Comparison of ENCODE assay signal across 18 cellular contexts in the genomic region with DNA sequence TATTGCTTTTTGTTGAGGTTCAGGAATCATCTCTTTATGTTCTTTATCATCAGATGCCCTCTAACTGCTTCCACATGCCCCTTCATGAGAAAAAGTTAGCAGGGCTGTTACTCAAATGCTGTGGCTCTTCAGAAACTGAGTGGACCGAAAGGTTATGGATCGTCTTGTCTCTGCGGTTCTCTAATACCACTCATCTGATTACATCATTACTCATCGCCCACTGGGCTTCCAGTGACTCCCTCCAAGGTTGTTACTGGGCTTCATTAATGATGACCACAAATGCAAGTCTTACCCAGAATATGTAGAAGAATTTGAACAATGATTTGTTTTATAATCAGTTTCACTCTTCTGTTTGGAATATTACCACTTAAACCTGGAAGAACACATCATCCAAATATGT.
DNase-seq lines count a peak whose midpoint lies in the region; ATAC-seq and TF ChIP-seq lines count a peak whose summit lies in the region.
"Had no signal": no experiment of that assay in that cellular context is flagged by ENCODE, and none has a peak within 500 bp of the region (broad histone marks: within the 10 kb centered on the region; RNA-seq: fewer than 3 reads in every experiment).

No MANE protein-coding gene starts in this region.

- in situ Hi-C loops in IMR-90 (cut with MboI; ENCODE audit: low sequenced_read_pairs): no loop called here

- H3K4ac ChIP-seq in IMR-90 (ENCODE audit: low read depth, low read length): no peak overlapping the region

- no peak overlapping the region for H3K4me3 ChIP-seq in IMR-90 (ENCODE audit: insufficient read depth, low read depth, low read length)
- no peak overlapping the region for H3K4me3 ChIP-seq in Peyer's patch
- H3K4me3 ChIP-seq: SJCRH30 had no signal

- no peak overlapping the region for H3K27ac ChIP-seq in IMR-90 (ENCODE audit: insufficient read depth, low read length)
- H3K27ac ChIP-seq in Peyer's patch: no peak overlapping the region
- H3K27ac ChIP-seq: SJCRH30 had no signal

- no peaks in the 10 kb centered on the region for H4K20me1 ChIP-seq in IMR-90 (ENCODE audit: insufficient read depth, low read length)

- H2BK120ac ChIP-seq in IMR-90 (ENCODE audit: low read depth, low read length): no peak overlapping the region

- no peaks in the 10 kb centered on the region for H3K9me1 ChIP-seq in IMR-90 (ENCODE audit: insufficient read depth, low read length)

- TF ChIP-seq POLR2A in IMR-90 (IDR thresholded peaks at IDR 0.05; ENCODE audit: low read depth, low read length) (no peak), Peyer's patch (IDR thresholded peaks at IDR 0.05) (no peak)

- 78% methylated on average over 3 of the region's 4 CpGs; no CpG with 5 or more reads in 1 of the 2 experiments for WGBS in IMR-90 (ENCODE audit: extremely low coverage in 2 of 2, insufficient read length in 1 of 2), 2 experiments

- intact Hi-C loops in IMR-90 (cut with micrococcal nuclease): no loop called here

- H3K27me3 ChIP-seq in IMR-90 (ENCODE audit: control insufficient read depth, insufficient read depth, low read length) (no peaks in the 10 kb centered on the region), Peyer's patch (no peaks in the 10 kb centered on the region)
- H3K27me3 ChIP-seq: SJCRH30 had no signal

- H2AK5ac ChIP-seq in IMR-90 (ENCODE audit: low read depth, low read length): no peak overlapping the region

- H3K18ac ChIP-seq in IMR-90 (ENCODE audit: low read depth, low read length): no peak overlapping the region

- H3K14ac ChIP-seq in IMR-90 (replicated peaks; ENCODE audit: low read depth, low read length): no peak overlapping the region

- H3K4me1 ChIP-seq in IMR-90 (ENCODE audit: control insufficient read depth, insufficient read depth, low read length): peaks cover 4% of the 10 kb centered on the region; the same call in 1 of the 2 replicates
- H3K4me1 ChIP-seq in Peyer's patch: no peaks in the 10 kb centered on the region
- H3K4me1 ChIP-seq: SJCRH30 had no signal

- H2AFZ ChIP-seq in IMR-90 (replicated peaks; ENCODE audit: low read length, poor library complexity): no peak overlapping the region

- H3K4me2 ChIP-seq in IMR-90 (ENCODE audit: low read depth, low read length): no peak overlapping the region

- CTCF ChIA-PET in IMR-90 (lab: Yijun Ruan, JAX): no interaction called here

- H3K56ac ChIP-seq in IMR-90 (ENCODE audit: extremely low read depth, insufficient read depth, low read length): no peak overlapping the region

- no peak overlapping the region for H4K91ac ChIP-seq in IMR-90 (ENCODE audit: insufficient read depth, low read depth, low read length)

- dilution Hi-C loops in IMR-90 (cut with HindIII; ENCODE audit: low sequenced_read_pairs, unreplicated experiment): no loop called here

- H3K9me3 ChIP-seq in IMR-90 (ENCODE audit: control insufficient read depth, insufficient read depth, low read length) (no peaks in the 10 kb centered on the region), Peyer's patch (no peaks in the 10 kb centered on the region)
- H3K9me3 ChIP-seq: Caco-2, SJCRH30 had no signal

- no peak overlapping the region for H2BK15ac ChIP-seq in IMR-90 (ENCODE audit: low read depth, low read length)

- H3K36me3 Mint-ChIP-seq in progenitor cell of endocrine pancreas (ENCODE audit: insufficient read depth): peaks cover 2% of the 10 kb centered on the region
- H3K36me3 Mint-ChIP-seq: CD14-positive monocyte had no signal

- POLR2A ChIA-PET in IMR-90 (lab: Charles Lee; ENCODE audit: unreplicated experiment): no interaction called here

- H3K36me3 ChIP-seq in IMR-90 (ENCODE audit: control insufficient read depth, insufficient read depth, low read length) (no peaks in the 10 kb centered on the region), Peyer's patch (no peaks in the 10 kb centered on the region)
- H3K36me3 ChIP-seq: SJCRH30 had no signal

- DNase-seq in EH (ENCODE audit: low read depth) (peak; percentile 58), IMR-90 (peak; percentile 52), astrocyte of the hippocampus (ENCODE audit: low read depth, low spot score) (peak; percentile 41), progenitor cell of endocrine pancreas (ENCODE audit: low spot score, unreplicated experiment) (no peak), kidney tubule cell (ENCODE audit: low spot score) (no peak), Peyer's patch (no peak)
- DNase-seq in activated effector memory CD4-positive, alpha-beta T cell treated with Interleukin-2 at 50 U/mL for 16 hours: no peak
- DNase-seq: Caco-2, DMS53, GDM1, GOT3, Kasumi-1, NCI-H1417, NCI-H1930, NCI-H2171 treated with DMSO at 0.1 percent for 48 hours, SJCRH30 had no signal

- no peak overlapping the region for H2BK20ac ChIP-seq in IMR-90 (ENCODE audit: low read depth, low read length)

- no peak overlapping the region for H4K8ac ChIP-seq in IMR-90 (ENCODE audit: low read depth in 2 of 2, low read length in 2 of 2)

- TF ChIP-seq RAD21 in IMR-90 (IDR thresholded peaks at IDR 0.05; ENCODE audit: low read length): no peak

- ATAC-seq in IMR-90 (ENCODE audit: low read depth): no peak
- ATAC-seq in HG03469 (IDR thresholded peaks at IDR 0.05; ENCODE audit: unreplicated experiment): no peak

- peaks cover 6% of the 10 kb centered on the region for H3K9me3 Mint-ChIP-seq in progenitor cell of endocrine pancreas (ENCODE audit: low read depth)

- no TSS peak for BruUV-seq in IMR-90 (replicated peaks; lab: Mats Ljungman, UMichigan)

- H3K9ac ChIP-seq in IMR-90 (ENCODE audit: low read depth, low read length): no peak overlapping the region

- H2BK5ac ChIP-seq in IMR-90 (ENCODE audit: low read depth, low read length, poor library complexity, severe bottlenecking): no peak overlapping the region

- no peak overlapping the region for H4K5ac ChIP-seq in IMR-90 (ENCODE audit: low read depth, low read length)

- H3K79me1 ChIP-seq in IMR-90 (ENCODE audit: low read depth in 1 of 2, low read length in 2 of 2): no peaks in the 10 kb centered on the region

- no peak overlapping the region for H2AK9ac ChIP-seq in IMR-90 (replicated peaks; ENCODE audit: low read depth, low read length, poor library complexity)

- TF ChIP-seq CTCF in IMR-90 (conservative IDR thresholded peaks at IDR 0.05; ENCODE audit: low read depth, low read length) (no peak), progenitor cell of endocrine pancreas (IDR thresholded peaks at IDR 0.05; ENCODE audit: unreplicated experiment) (no peak), Peyer's patch (IDR thresholded peaks at IDR 0.05) (no peak)

- no peak overlapping the region for H3K23ac ChIP-seq in IMR-90 (ENCODE audit: low read depth, low read length)

- no peak overlapping the region for H3K4me3 Mint-ChIP-seq in progenitor cell of endocrine pancreas (ENCODE audit: low read depth)
- H3K4me3 Mint-ChIP-seq: CD14-positive monocyte had no signal

- peaks cover 6% of the 10 kb centered on the region for H3K4me1 Mint-ChIP-seq in progenitor cell of endocrine pancreas (ENCODE audit: low read depth)
- H3K4me1 Mint-ChIP-seq: CD14-positive monocyte had no signal

- no peaks in the 10 kb centered on the region for H3K27me3 Mint-ChIP-seq in progenitor cell of endocrine pancreas

- peak overlapping the region; percentile 19 for H3K27ac Mint-ChIP-seq in progenitor cell of endocrine pancreas
- H3K27ac Mint-ChIP-seq: CD14-positive monocyte had no signal

TF ChIP-seq in IMR-90, 13 proteins besides CTCF, POLR2A, EP300 and RAD21:
- TF ChIP-seq CEBPB (IDR thresholded peaks at IDR 0.05; ENCODE audit: low read depth, low read length): no peak; the same call in 1 of the 2 replicates
- TF ChIP-seq CHD1 (IDR thresholded peaks at IDR 0.05; ENCODE audit: low read depth, low read length): no peak
- no peak for TF ChIP-seq NFE2L2 (IDR thresholded peaks at IDR 0.05; ENCODE audit: low read depth, low read length)
- no peak for TF ChIP-seq RCOR1 (IDR thresholded peaks at IDR 0.05; ENCODE audit: insufficient replicate concordance, low read length)
- no peak for TF ChIP-seq SMC3 (IDR thresholded peaks at IDR 0.05; ENCODE audit: low read depth, low read length)
- TF ChIP-seq, protein P1, sequence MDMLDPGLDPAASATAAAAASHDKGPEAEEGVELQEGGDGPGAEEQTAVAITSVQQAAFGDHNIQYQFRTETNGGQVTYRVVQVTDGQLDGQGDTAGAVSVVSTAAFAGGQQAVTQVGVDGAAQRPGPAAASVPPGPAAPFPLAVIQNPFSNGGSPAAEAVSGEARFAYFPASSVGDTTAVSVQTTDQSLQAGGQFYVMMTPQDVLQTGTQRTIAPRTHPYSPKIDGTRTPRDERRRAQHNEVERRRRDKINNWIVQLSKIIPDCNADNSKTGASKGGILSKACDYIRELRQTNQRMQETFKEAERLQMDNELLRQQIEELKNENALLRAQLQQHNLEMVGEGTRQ (IDR thresholded peaks at IDR 0.05; ENCODE audit: low read depth, low read length): no peak
- TF ChIP-seq MAFK (IDR thresholded peaks at IDR 0.05; ENCODE audit: low read depth, low read length): no peak
- no peak for TF ChIP-seq BHLHE40 (IDR thresholded peaks at IDR 0.05; ENCODE audit: low read depth, low read length)
- TF ChIP-seq, protein P2, sequence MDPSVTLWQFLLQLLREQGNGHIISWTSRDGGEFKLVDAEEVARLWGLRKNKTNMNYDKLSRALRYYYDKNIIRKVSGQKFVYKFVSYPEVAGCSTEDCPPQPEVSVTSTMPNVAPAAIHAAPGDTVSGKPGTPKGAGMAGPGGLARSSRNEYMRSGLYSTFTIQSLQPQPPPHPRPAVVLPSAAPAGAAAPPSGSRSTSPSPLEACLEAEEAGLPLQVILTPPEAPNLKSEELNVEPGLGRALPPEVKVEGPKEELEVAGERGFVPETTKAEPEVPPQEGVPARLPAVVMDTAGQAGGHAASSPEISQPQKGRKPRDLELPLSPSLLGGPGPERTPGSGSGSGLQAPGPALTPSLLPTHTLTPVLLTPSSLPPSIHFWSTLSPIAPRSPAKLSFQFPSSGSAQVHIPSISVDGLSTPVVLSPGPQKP (IDR thresholded peaks at IDR 0.05; ENCODE audit: borderline replicate concordance, low read depth, low read length): no peak
- TF ChIP-seq FOS (IDR thresholded peaks at IDR 0.05; ENCODE audit: low read depth, low read length): no peak
- no peak for TF ChIP-seq RFX5 (IDR thresholded peaks at IDR 0.05; ENCODE audit: low read depth, low read length)
- no peak for TF ChIP-seq MAZ (IDR thresholded peaks at IDR 0.05; ENCODE audit: borderline replicate concordance, low read depth, low read length)
- TF ChIP-seq MXI1 (IDR thresholded peaks at IDR 0.05; ENCODE audit: borderline replicate concordance, low read depth, low read length): no peak
TF ChIP-seq in IMR-90: peak in this region for 0.

Comparison
In these comparisons a context has a peak if more than half of its experiments do, and no peak if none do; other contexts are left out.
1. DNase-seq: peak in EH (single experiment), IMR-90 (single experiment) and astrocyte of the hippocampus (single experiment); none in progenitor cell of endocrine pancreas (single experiment), kidney tubule cell (single experiment), activated effector memory CD4-positive, alpha-beta T cell treated with Interleukin-2 at 50 U/mL for 16 hours (single experiment) and Peyer's patch (0 of 3).